ENCODE assay signal across 8 cellular contexts in the genomic region with DNA sequence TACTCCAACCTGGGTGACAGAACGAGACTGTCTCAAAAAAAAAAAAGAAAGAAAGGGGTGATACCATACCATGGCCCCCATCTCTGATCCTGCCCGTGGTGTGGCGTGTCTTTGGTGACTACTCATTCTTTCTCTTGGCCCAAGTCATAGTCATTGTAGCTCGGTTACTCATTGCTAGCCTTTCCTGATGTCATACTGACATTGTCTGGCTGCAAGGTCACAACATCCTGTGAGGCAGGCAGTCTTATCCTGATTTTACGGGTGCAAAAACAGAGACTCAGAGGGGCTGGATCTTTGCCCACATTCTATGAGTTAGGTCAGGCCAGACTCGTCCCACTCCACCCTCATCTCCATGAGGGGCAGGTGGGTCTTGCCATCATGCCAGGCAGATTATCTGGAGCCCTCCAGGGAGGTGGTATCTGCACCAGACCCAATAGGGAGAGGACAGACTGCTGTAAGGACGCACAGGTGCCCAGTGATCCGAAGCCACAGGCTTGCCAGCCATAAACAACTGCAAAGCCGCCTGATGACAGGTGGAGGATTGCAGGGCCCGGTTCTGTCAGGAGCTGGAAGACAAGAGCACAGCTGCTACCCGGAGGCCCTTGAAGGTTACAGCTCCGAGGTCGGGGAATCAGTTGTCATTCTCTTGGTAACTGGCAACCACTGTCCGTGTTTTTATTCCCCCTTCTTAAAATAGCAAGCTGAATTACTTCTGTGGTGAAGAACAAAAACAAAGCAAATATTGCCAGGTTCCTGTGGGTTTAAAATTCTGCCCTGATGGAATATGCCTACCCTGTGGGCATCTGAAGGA. TPM values are rescaled to one million over a fixed set of nuclear protein-coding genes. Genes with fewer than 3 reads are reported as not detected.
DNase-seq lines count a peak whose midpoint lies in the region; ATAC-seq and TF ChIP-seq lines count a peak whose summit lies in the region.

No MANE protein-coding gene starts in this region.

- 89 to 91% methylated on average over 13 to 14 of the region's 14 CpGs for WGBS in endodermal cell (ENCODE audit: insufficient coverage in 1 of 2, insufficient read length in 1 of 2), 2 experiments

- H3K4me3 ChIP-seq in AG09309 (ENCODE audit: control insufficient read depth, low read depth, low read length): no peak overlapping the region
- H3K4me3 ChIP-seq in endodermal cell (ENCODE audit: low read length): no peak overlapping the region

- H3K9ac ChIP-seq in endodermal cell (ENCODE audit: extremely low read depth, low read length, poor library complexity, severe bottlenecking): no peak overlapping the region

- no peak overlapping the region for H3K4me3 Mint-ChIP-seq in glutamatergic neuron (ENCODE audit: unreplicated experiment)
- H3K4me3 Mint-ChIP-seq in stimulated activated memory B cell treated with anti-CD40 and anti-IgM and Interleukin-4, amounts not matched to agents 10 μg/mL and 1 μg/mL and 100 μg/mL, for 72 hours: no peak overlapping the region
- H3K4me3 Mint-ChIP-seq in endodermal cell: no peak overlapping the region

- no peak overlapping the region for H3K27ac Mint-ChIP-seq in glutamatergic neuron (ENCODE audit: unreplicated experiment)
- H3K27ac Mint-ChIP-seq in stimulated activated memory B cell treated with anti-CD40 and anti-IgM and Interleukin-4, amounts not matched to agents 10 μg/mL and 1 μg/mL and 100 μg/mL, for 72 hours: peak overlapping the region; percentile 88
- H3K27ac Mint-ChIP-seq in endodermal cell: no peak overlapping the region

- H3K4me1 Mint-ChIP-seq in glutamatergic neuron (ENCODE audit: low read depth, unreplicated experiment) (peaks cover 24% of the 10 kb centered on the region), endodermal cell (peaks cover 23% of the 10 kb centered on the region)
- H3K4me1 Mint-ChIP-seq in stimulated activated memory B cell treated with anti-CD40 and anti-IgM and Interleukin-4, amounts not matched to agents 10 μg/mL and 1 μg/mL and 100 μg/mL, for 72 hours: peaks cover 61% of the 10 kb centered on the region

- H3K36me3 Mint-ChIP-seq in glutamatergic neuron (ENCODE audit: unreplicated experiment): no peaks in the 10 kb centered on the region
- peaks cover 41% of the 10 kb centered on the region for H3K36me3 Mint-ChIP-seq in stimulated activated memory B cell treated with anti-CD40 and anti-IgM and Interleukin-4, amounts not matched to agents 10 μg/mL and 1 μg/mL and 100 μg/mL, for 72 hours
- peaks cover 5% of the 10 kb centered on the region for H3K36me3 Mint-ChIP-seq in endodermal cell (ENCODE audit: low read depth)

- peaks cover 3% of the 10 kb centered on the region for H3K4me1 ChIP-seq in endodermal cell (ENCODE audit: control insufficient read depth, insufficient read depth, low read length)

- in situ Hi-C loops in GM13977 (cut with MboI; ENCODE audit: low pct_unique_long_range_greater_than_20kb, low sequenced_read_pairs, unreplicated experiment): no loop called here

- H3K27me3 Mint-ChIP-seq in glutamatergic neuron (ENCODE audit: unreplicated experiment): peaks cover 5% of the 10 kb centered on the region
- H3K27me3 Mint-ChIP-seq in stimulated activated memory B cell treated with anti-CD40 and anti-IgM and Interleukin-4, amounts not matched to agents 10 μg/mL and 1 μg/mL and 100 μg/mL, for 72 hours: no peaks in the 10 kb centered on the region
- H3K27me3 Mint-ChIP-seq in endodermal cell (ENCODE audit: insufficient read depth): no peaks in the 10 kb centered on the region

- DNase-seq in AG09309 (ENCODE audit: low read depth): peak; percentile 84
- DNase-seq in HS-5 (ENCODE audit: low read depth): peak; percentile 60
- peak; percentile 29 for DNase-seq in activated CD4-positive, CD25-positive, alpha-beta regulatory T cell treated with anti-CD3 and anti-CD28 coated beads, Interleukin-2, amount 50 U/mL, for 72 hours
- DNase-seq in glutamatergic neuron: peak; percentile 12
- no peak for DNase-seq in GM13977 (ENCODE audit: low spot score)
- DNase-seq in endodermal cell: no peak

- ATAC-seq in stimulated activated memory B cell treated with anti-CD40 and anti-IgM and Interleukin-4, amounts not matched to agents 10 μg/mL and 1 μg/mL and 100 μg/mL, for 72 hours: no peak
- ATAC-seq in GM18861 (IDR thresholded peaks at IDR 0.05; ENCODE audit: unreplicated experiment): no peak

- no peaks in the 10 kb centered on the region for H3K9me3 ChIP-seq in endodermal cell (ENCODE audit: control insufficient read depth, low read length)

- H3K9me3 Mint-ChIP-seq in glutamatergic neuron (ENCODE audit: unreplicated experiment): no peaks in the 10 kb centered on the region
- H3K9me3 Mint-ChIP-seq in stimulated activated memory B cell treated with anti-CD40 and anti-IgM and Interleukin-4, amounts not matched to agents 10 μg/mL and 1 μg/mL and 100 μg/mL, for 72 hours: no peaks in the 10 kb centered on the region
- H3K9me3 Mint-ChIP-seq in endodermal cell: no peaks in the 10 kb centered on the region

- TF ChIP-seq CTCF in AG09309 (IDR thresholded peaks at IDR 0.05; ENCODE audit: control insufficient read depth, insufficient read depth, low read depth, low read length, missing control alignments) (no peak), glutamatergic neuron (IDR thresholded peaks at IDR 0.05; ENCODE audit: partially characterized antibody, unreplicated experiment) (no peak), GM13977 (IDR thresholded peaks at IDR 0.05; ENCODE audit: extremely low read depth, insufficient read depth, missing control alignments) (no peak), endodermal cell (conservative IDR thresholded peaks at IDR 0.05) (no peak)

- no peaks in the 10 kb centered on the region for H3K27me3 ChIP-seq in endodermal cell (ENCODE audit: control insufficient read depth, insufficient read depth, low read length, poor library complexity, severe bottlenecking)

- no peak overlapping the region for H3K27ac ChIP-seq in endodermal cell (ENCODE audit: low read depth, low read length)

- no peaks in the 10 kb centered on the region for H3K36me3 ChIP-seq in endodermal cell (ENCODE audit: control insufficient read depth, insufficient read depth, low read length)

RNA-seq across cellular contexts. Expression of gene TOM1, which starts 13.8 kb away (rescaled TPM):
- 40.6 TPM for total RNA-seq in glutamatergic neuron (ENCODE audit: unreplicated experiment)
- total RNA-seq in endodermal cell: 10 to 100 TPM; 31.3 to 33.3 TPM
- 21.3 TPM for polyA plus RNA-seq in endodermal cell (2013, experiment 1 of 2)
- 21.2 TPM for polyA plus RNA-seq in endodermal cell (2013, experiment 2 of 2)

RNA-seq across cellular contexts. Expression of gene HMGXB4, which starts 56.2 kb away (rescaled TPM):
- total RNA-seq in glutamatergic neuron (ENCODE audit: unreplicated experiment): 14.4 TPM
- total RNA-seq in endodermal cell: 10 to 100 TPM; 36.2 to 58.9 TPM
- 49.8 TPM for polyA plus RNA-seq in endodermal cell (2013, experiment 1 of 2)
- 50.5 TPM for polyA plus RNA-seq in endodermal cell (2013, experiment 2 of 2)

Comparison
In these comparisons a context has a peak if more than half of its experiments do, and no peak if none do; other contexts are left out.
1. DNase-seq: peak in AG09309 (single experiment), HS-5 (single experiment), activated CD4-positive, CD25-positive, alpha-beta regulatory T cell treated with anti-CD3 and anti-CD28 coated beads, Interleukin-2, amount 50 U/mL, for 72 hours (single experiment) and glutamatergic neuron (single experiment); none in GM13977 (single experiment) and endodermal cell (single experiment).